ENCODE assay signal across 2 cellular contexts in the genomic region with DNA sequence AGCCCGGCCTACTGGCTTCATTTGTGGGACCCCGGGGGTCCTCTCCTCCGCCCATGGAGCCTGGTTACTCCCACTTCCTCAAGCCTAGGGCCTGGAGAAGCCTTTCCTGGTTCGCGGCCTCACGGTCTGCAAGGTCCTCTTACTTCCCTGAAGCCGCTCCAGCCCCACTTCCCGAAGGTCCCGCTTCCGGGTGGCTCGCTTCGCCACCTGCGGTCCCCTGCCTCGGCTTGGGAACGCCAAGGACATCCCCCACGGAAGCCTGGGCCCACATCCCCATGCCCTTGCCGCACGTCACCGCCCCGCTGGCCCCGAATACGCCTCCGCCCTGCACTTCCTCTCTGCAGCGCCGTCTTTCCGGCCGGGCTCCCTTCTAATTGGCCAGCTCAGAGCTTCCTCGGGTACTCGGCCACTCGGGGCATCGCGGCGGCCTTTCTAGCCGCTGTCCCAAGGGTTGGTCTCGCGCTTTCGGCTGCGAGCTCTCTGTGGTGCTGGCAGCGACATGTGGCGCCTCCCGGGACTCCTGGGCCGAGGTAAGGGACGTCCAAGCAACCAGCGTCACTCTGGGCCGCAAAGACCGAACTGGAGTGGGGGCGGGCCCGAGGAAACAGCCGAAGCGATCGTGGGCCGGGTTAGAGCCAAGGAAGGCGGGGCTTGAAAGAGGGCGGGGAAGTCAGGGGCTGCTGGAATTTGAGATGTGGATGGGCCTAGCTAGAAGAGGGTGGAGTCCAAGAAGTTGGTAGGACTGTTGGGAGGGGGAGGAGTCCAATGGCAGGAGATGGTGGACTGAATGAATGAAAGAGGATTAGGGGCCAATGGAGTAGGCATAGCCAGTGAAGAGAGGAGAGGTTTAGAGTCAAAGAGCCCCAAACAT.
TF ChIP-seq lines count a peak whose summit lies in the region.

A gene with protein sequence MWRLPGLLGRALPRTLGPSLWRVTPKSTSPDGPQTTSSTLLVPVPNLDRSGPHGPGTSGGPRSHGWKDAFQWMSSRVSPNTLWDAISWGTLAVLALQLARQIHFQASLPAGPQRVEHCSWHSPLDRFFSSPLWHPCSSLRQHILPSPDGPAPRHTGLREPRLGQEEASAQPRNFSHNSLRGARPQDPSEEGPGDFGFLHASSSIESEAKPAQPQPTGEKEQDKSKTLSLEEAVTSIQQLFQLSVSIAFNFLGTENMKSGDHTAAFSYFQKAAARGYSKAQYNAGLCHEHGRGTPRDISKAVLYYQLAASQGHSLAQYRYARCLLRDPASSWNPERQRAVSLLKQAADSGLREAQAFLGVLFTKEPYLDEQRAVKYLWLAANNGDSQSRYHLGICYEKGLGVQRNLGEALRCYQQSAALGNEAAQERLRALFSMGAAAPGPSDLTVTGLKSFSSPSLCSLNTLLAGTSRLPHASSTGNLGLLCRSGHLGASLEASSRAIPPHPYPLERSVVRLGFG (plus strand): TSS at position 429 of the 871 bp plus-strand sequence. CDS start 71 bp downstream, at position 500.

TF ChIP-seq in HEK293, 187 proteins besides CTCF, POLR2A, EP300 and RAD21 (continued from another document and continues in another):
- TF ChIP-seq, protein P1, sequence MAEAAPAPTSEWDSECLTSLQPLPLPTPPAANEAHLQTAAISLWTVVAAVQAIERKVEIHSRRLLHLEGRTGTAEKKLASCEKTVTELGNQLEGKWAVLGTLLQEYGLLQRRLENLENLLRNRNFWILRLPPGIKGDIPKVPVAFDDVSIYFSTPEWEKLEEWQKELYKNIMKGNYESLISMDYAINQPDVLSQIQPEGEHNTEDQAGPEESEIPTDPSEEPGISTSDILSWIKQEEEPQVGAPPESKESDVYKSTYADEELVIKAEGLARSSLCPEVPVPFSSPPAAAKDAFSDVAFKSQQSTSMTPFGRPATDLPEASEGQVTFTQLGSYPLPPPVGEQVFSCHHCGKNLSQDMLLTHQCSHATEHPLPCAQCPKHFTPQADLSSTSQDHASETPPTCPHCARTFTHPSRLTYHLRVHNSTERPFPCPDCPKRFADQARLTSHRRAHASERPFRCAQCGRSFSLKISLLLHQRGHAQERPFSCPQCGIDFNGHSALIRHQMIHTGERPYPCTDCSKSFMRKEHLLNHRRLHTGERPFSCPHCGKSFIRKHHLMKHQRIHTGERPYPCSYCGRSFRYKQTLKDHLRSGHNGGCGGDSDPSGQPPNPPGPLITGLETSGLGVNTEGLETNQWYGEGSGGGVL (tag by site-specific recombination; IDR thresholded peaks at IDR 0.05), result no peak
- TF ChIP-seq SP3 (tag by site-specific recombination; IDR thresholded peaks at IDR 0.05) (peak; percentile 89), ZNF239 (tag by site-specific recombination; IDR thresholded peaks at IDR 0.05) (no peak), ZBTB20 (tag by site-specific recombination; IDR thresholded peaks at IDR 0.05) (peak; percentile 79), ZNF140 (tag by site-specific recombination; IDR thresholded peaks at IDR 0.05) (no peak), ZNF560 (tag by site-specific recombination; IDR thresholded peaks at IDR 0.05; ENCODE audit: borderline replicate concordance) (no peak), ZNF555 (tag by site-specific recombination; conservative IDR thresholded peaks at IDR 0.05) (no peak), REPIN1 (tag by site-specific recombination; IDR thresholded peaks at IDR 0.05; ENCODE audit: low read depth) (no peak), ZFP37 (tag by site-specific recombination; IDR thresholded peaks at IDR 0.05) (peak; percentile 81; the same call in 1 of the 2 replicates), ZNF654 (tag by site-specific recombination; IDR thresholded peaks at IDR 0.05; ENCODE audit: low read depth) (no peak), ZNF248 (tag by site-specific recombination; IDR thresholded peaks at IDR 0.05) (no peak), ZNF501 (tag by site-specific recombination; IDR thresholded peaks at IDR 0.05) (peak; percentile 81; the same call in 1 of the 2 replicates), KLF8 (tag by site-specific recombination; IDR thresholded peaks at IDR 0.05) (no peak; the same call in none of the 2 replicates), ZNF626 (tag by site-specific recombination; IDR thresholded peaks at IDR 0.05) (no peak), ZNF585B (tag by site-specific recombination; IDR thresholded peaks at IDR 0.05) (no peak), ZNF211 (tag by site-specific recombination; IDR thresholded peaks at IDR 0.05; ENCODE audit: low read depth) (no peak), ZNF16 (tag by site-specific recombination; IDR thresholded peaks at IDR 0.05; ENCODE audit: low read depth) (no peak), ZFP3 (tag by site-specific recombination; IDR thresholded peaks at IDR 0.05; ENCODE audit: low read depth) (no peak)
- TF ChIP-seq, protein P2, sequence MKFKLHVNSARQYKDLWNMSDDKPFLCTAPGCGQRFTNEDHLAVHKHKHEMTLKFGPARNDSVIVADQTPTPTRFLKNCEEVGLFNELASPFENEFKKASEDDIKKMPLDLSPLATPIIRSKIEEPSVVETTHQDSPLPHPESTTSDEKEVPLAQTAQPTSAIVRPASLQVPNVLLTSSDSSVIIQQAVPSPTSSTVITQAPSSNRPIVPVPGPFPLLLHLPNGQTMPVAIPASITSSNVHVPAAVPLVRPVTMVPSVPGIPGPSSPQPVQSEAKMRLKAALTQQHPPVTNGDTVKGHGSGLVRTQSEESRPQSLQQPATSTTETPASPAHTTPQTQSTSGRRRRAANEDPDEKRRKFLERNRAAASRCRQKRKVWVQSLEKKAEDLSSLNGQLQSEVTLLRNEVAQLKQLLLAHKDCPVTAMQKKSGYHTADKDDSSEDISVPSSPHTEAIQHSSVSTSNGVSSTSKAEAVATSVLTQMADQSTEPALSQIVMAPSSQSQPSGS (tag by site-specific recombination; IDR thresholded peaks at IDR 0.05; ENCODE audit: low read depth), result no peak
- TF ChIP-seq, protein P3, sequence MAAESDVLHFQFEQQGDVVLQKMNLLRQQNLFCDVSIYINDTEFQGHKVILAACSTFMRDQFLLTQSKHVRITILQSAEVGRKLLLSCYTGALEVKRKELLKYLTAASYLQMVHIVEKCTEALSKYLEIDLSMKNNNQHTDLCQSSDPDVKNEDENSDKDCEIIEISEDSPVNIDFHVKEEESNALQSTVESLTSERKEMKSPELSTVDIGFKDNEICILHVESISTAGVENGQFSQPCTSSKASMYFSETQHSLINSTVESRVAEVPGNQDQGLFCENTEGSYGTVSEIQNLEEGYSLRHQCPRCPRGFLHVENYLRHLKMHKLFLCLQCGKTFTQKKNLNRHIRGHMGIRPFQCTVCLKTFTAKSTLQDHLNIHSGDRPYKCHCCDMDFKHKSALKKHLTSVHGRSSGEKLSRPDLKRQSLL (tag by site-specific recombination; IDR thresholded peaks at IDR 0.05), result no peak; the same call in 1 of the 2 replicates
- TF ChIP-seq, protein P4, sequence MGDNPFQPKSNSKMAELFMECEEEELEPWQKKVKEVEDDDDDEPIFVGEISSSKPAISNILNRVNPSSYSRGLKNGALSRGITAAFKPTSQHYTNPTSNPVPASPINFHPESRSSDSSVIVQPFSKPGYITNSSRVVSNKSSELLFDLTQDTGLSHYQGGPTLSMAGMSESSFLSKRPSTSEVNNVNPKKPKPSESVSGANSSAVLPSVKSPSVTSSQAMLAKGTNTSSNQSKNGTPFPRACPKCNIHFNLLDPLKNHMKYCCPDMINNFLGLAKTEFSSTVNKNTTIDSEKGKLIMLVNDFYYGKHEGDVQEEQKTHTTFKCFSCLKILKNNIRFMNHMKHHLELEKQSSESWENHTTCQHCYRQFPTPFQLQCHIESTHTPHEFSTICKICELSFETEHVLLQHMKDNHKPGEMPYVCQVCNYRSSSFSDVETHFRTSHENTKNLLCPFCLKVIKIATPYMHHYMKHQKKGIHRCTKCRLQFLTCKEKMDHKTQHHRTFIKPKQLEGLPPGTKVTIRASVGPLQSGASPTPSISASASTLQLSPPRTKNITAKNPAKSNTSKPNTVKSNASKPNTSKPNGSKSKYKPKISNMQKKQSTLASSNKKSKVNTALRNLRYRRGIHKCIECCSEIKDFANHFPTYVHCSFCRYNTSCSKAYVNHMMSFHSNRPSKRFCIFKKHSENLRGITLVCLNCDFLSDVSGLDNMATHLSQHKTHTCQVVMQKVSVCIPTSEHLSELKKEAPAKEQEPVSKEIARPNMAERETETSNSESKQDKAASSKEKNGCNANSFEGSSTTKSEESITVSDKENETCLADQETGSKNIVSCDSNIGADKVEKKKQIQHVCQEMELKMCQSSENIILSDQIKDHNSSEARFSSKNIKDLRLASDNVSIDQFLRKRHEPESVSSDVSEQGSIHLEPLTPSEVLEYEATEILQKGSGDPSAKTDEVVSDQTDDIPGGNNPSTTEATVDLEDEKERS (tag by site-specific recombination; IDR thresholded peaks at IDR 0.05), result no peak

TF ChIP-seq in SK-N-SH, 30 proteins besides CTCF, POLR2A, EP300 and RAD21 (continued from another document):
- TF ChIP-seq FOXJ3 (CRISPR knock-in tag; IDR thresholded peaks at IDR 0.05) (0 out of 2 replicates have a peak, but pooled peaks have one; percentile 10), EZH2phosphoT487 (IDR thresholded peaks at IDR 0.05; ENCODE audit: borderline replicate concordance, low read depth) (no peak), TEAD4 (IDR thresholded peaks at IDR 0.05; ENCODE audit: borderline replicate concordance, insufficient read depth) (no peak), YY1 (IDR thresholded peaks at IDR 0.05; ENCODE audit: low read depth) (0 out of 2 replicates have a peak, but pooled peaks have one; percentile 30), TCF12 (IDR thresholded peaks at IDR 0.05) (no peak), RXRA (IDR thresholded peaks at IDR 0.05; ENCODE audit: borderline replicate concordance, low read depth) (no peak), FOXM1 (IDR thresholded peaks at IDR 0.05; ENCODE audit: low read depth) (no peak), SMC3 (IDR thresholded peaks at IDR 0.05; ENCODE audit: low read depth, low read length) (no peak), GATA2 (CRISPR knock-in tag; IDR thresholded peaks at IDR 0.05) (no peak), SIN3A (IDR thresholded peaks at IDR 0.05; ENCODE audit: borderline replicate concordance, low read depth, low read length) (no peak), CHD2 (IDR thresholded peaks at IDR 0.05; ENCODE audit: low read length, partially characterized antibody) (peak; percentile 55), MXI1 (IDR thresholded peaks at IDR 0.05; ENCODE audit: low read depth, low read length) (peak; percentile 61), POLR2AphosphoS5 (IDR thresholded peaks at IDR 0.05; ENCODE audit: low read depth, low read length) (peak; percentile 85), NRF1 (IDR thresholded peaks at IDR 0.05; ENCODE audit: low read depth, low read length) (no peak)
- TF ChIP-seq, protein P5, sequence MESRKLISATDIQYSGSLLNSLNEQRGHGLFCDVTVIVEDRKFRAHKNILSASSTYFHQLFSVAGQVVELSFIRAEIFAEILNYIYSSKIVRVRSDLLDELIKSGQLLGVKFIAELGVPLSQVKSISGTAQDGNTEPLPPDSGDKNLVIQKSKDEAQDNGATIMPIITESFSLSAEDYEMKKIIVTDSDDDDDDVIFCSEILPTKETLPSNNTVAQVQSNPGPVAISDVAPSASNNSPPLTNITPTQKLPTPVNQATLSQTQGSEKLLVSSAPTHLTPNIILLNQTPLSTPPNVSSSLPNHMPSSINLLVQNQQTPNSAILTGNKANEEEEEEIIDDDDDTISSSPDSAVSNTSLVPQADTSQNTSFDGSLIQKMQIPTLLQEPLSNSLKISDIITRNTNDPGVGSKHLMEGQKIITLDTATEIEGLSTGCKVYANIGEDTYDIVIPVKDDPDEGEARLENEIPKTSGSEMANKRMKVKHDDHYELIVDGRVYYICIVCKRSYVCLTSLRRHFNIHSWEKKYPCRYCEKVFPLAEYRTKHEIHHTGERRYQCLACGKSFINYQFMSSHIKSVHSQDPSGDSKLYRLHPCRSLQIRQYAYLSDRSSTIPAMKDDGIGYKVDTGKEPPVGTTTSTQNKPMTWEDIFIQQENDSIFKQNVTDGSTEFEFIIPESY (IDR thresholded peaks at IDR 0.05; ENCODE audit: borderline replicate concordance, low read depth), result no peak
- TF ChIP-seq, protein P6, sequence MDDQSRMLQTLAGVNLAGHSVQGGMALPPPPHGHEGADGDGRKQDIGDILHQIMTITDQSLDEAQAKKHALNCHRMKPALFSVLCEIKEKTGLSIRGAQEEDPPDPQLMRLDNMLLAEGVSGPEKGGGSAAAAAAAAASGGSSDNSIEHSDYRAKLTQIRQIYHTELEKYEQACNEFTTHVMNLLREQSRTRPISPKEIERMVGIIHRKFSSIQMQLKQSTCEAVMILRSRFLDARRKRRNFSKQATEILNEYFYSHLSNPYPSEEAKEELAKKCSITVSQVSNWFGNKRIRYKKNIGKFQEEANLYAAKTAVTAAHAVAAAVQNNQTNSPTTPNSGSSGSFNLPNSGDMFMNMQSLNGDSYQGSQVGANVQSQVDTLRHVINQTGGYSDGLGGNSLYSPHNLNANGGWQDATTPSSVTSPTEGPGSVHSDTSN (IDR thresholded peaks at IDR 0.05), result no peak; the same call in 1 of the 2 replicates
- TF ChIP-seq, protein P7, sequence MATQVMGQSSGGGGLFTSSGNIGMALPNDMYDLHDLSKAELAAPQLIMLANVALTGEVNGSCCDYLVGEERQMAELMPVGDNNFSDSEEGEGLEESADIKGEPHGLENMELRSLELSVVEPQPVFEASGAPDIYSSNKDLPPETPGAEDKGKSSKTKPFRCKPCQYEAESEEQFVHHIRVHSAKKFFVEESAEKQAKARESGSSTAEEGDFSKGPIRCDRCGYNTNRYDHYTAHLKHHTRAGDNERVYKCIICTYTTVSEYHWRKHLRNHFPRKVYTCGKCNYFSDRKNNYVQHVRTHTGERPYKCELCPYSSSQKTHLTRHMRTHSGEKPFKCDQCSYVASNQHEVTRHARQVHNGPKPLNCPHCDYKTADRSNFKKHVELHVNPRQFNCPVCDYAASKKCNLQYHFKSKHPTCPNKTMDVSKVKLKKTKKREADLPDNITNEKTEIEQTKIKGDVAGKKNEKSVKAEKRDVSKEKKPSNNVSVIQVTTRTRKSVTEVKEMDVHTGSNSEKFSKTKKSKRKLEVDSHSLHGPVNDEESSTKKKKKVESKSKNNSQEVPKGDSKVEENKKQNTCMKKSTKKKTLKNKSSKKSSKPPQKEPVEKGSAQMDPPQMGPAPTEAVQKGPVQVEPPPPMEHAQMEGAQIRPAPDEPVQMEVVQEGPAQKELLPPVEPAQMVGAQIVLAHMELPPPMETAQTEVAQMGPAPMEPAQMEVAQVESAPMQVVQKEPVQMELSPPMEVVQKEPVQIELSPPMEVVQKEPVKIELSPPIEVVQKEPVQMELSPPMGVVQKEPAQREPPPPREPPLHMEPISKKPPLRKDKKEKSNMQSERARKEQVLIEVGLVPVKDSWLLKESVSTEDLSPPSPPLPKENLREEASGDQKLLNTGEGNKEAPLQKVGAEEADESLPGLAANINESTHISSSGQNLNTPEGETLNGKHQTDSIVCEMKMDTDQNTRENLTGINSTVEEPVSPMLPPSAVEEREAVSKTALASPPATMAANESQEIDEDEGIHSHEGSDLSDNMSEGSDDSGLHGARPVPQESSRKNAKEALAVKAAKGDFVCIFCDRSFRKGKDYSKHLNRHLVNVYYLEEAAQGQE (IDR thresholded peaks at IDR 0.05; ENCODE audit: low read depth, low read length), result no peak
- TF ChIP-seq, protein P8, sequence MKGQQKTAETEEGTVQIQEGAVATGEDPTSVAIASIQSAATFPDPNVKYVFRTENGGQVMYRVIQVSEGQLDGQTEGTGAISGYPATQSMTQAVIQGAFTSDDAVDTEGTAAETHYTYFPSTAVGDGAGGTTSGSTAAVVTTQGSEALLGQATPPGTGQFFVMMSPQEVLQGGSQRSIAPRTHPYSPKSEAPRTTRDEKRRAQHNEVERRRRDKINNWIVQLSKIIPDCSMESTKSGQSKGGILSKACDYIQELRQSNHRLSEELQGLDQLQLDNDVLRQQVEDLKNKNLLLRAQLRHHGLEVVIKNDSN (IDR thresholded peaks at IDR 0.05; ENCODE audit: borderline replicate concordance, low read depth), result no peak
- TF ChIP-seq, protein P9, sequence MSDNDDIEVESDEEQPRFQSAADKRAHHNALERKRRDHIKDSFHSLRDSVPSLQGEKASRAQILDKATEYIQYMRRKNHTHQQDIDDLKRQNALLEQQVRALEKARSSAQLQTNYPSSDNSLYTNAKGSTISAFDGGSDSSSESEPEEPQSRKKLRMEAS (IDR thresholded peaks at IDR 0.05; ENCODE audit: low read depth), result peak; percentile 82
